19 cellular contexts compared by ENCODE assay signal in genomic region chr2:120302301-120302700, GRCh38. TPM values are rescaled to one million over a fixed set of nuclear protein-coding genes. Genes with fewer than 3 reads are reported as not detected.
DNase-seq lines count a peak whose midpoint lies in the region; ATAC-seq, FAIRE-seq and TF ChIP-seq lines count a peak whose summit lies in the region.
"Had no signal": no experiment of that assay in that cellular context is flagged by ENCODE, and none has a peak within 500 bp of the region (broad histone marks: within the 10 kb centered on the region; RNA-seq: fewer than 3 reads in every experiment).

No MANE protein-coding gene starts in this region.

- peaks cover 17% of the 10 kb centered on the region for H3K36me3 Mint-ChIP-seq in activated naive CD8-positive, alpha-beta T cell treated with anti-CD3 and anti-CD28 coated beads, Interleukin-2, amount 10 ng/mL, durations not matched to agents 7 days and 5 days
- peaks cover 2% of the 10 kb centered on the region for H3K36me3 Mint-ChIP-seq in activated naive CD8-positive, alpha-beta T cell treated with anti-CD3 and anti-CD28 coated beads for 36 hours
- H3K36me3 Mint-ChIP-seq in stimulated activated memory B cell treated with anti-CD40 and anti-IgM and Interleukin-4, amounts not matched to agents 10 μg/mL and 1 μg/mL and 100 μg/mL, for 72 hours = peaks cover 58% of the 10 kb centered on the region

- H3K36me3 ChIP-seq in kidney (ENCODE audit: control insufficient read depth in 1 of 2, insufficient read depth in 2 of 2, low read length in 2 of 2) = peaks cover 5 to 8% of the 10 kb centered on the region in 2 donors

- peaks cover 22% of the 10 kb centered on the region for H3K4me1 Mint-ChIP-seq in activated naive CD8-positive, alpha-beta T cell treated with anti-CD3 and anti-CD28 coated beads, Interleukin-2, amount 10 ng/mL, durations not matched to agents 7 days and 5 days
- H3K4me1 Mint-ChIP-seq in activated naive CD8-positive, alpha-beta T cell treated with anti-CD3 and anti-CD28 coated beads for 36 hours = peaks cover 3% of the 10 kb centered on the region
- H3K4me1 Mint-ChIP-seq in stimulated activated memory B cell treated with anti-CD40 and anti-IgM and Interleukin-4, amounts not matched to agents 10 μg/mL and 1 μg/mL and 100 μg/mL, for 72 hours = peaks cover 20% of the 10 kb centered on the region

- no peaks in the 10 kb centered on the region for H3K27me3 Mint-ChIP-seq in activated naive CD8-positive, alpha-beta T cell treated with anti-CD3 and anti-CD28 coated beads, Interleukin-2, amount 10 ng/mL, durations not matched to agents 7 days and 5 days
- H3K27me3 Mint-ChIP-seq in activated naive CD8-positive, alpha-beta T cell treated with anti-CD3 and anti-CD28 coated beads for 36 hours = no peaks in the 10 kb centered on the region
- H3K27me3 Mint-ChIP-seq in stimulated activated memory B cell treated with anti-CD40 and anti-IgM and Interleukin-4, amounts not matched to agents 10 μg/mL and 1 μg/mL and 100 μg/mL, for 72 hours = no peaks in the 10 kb centered on the region
- H3K27me3 Mint-ChIP-seq: CD4-positive, alpha-beta memory T cell had no signal

- no peak for ATAC-seq in activated naive CD8-positive, alpha-beta T cell treated with anti-CD3 and anti-CD28 coated beads, Interleukin-2, amount 10 ng/mL, durations not matched to agents 7 days and 5 days (ENCODE audit: low read depth)
- ATAC-seq in HG03520 (IDR thresholded peaks at IDR 0.05; ENCODE audit: unreplicated experiment) (peak; percentile 71), HG02759 (IDR thresholded peaks at IDR 0.05; ENCODE audit: unreplicated experiment) (no peak)
- peak; percentile 32 for ATAC-seq in stimulated activated memory B cell treated with anti-CD40 and anti-IgM and Interleukin-4, amounts not matched to agents 10 μg/mL and 1 μg/mL and 100 μg/mL, for 72 hours
- ATAC-seq: HCT116, K562, Panc1 had no signal

- H3K4me3 ChIP-seq in kidney (ENCODE audit: low read length in 2 of 2) = no peak overlapping the region
- H3K4me3 ChIP-seq: K562 had no signal

- H3K9ac ChIP-seq in kidney (ENCODE audit: low read length in 2 of 2) = no peak overlapping the region

- peak overlapping the region; percentile 77 for H3K27ac Mint-ChIP-seq in activated naive CD8-positive, alpha-beta T cell treated with anti-CD3 and anti-CD28 coated beads, Interleukin-2, amount 10 ng/mL, durations not matched to agents 7 days and 5 days
- no peak overlapping the region for H3K27ac Mint-ChIP-seq in activated naive CD8-positive, alpha-beta T cell treated with anti-CD3 and anti-CD28 coated beads for 36 hours
- peak overlapping the region; percentile 12 for H3K27ac Mint-ChIP-seq in stimulated activated memory B cell treated with anti-CD40 and anti-IgM and Interleukin-4, amounts not matched to agents 10 μg/mL and 1 μg/mL and 100 μg/mL, for 72 hours

- H3K9me3 ChIP-seq in kidney (ENCODE audit: control insufficient read depth in 1 of 2, low read length in 2 of 2) = no peaks in the 10 kb centered on the region

- H3K9me3 Mint-ChIP-seq in activated naive CD8-positive, alpha-beta T cell treated with anti-CD3 and anti-CD28 coated beads, Interleukin-2, amount 10 ng/mL, durations not matched to agents 7 days and 5 days = no peaks in the 10 kb centered on the region
- H3K9me3 Mint-ChIP-seq in activated naive CD8-positive, alpha-beta T cell treated with anti-CD3 and anti-CD28 coated beads for 36 hours = no peaks in the 10 kb centered on the region
- no peaks in the 10 kb centered on the region for H3K9me3 Mint-ChIP-seq in stimulated activated memory B cell treated with anti-CD40 and anti-IgM and Interleukin-4, amounts not matched to agents 10 μg/mL and 1 μg/mL and 100 μg/mL, for 72 hours
- H3K9me3 Mint-ChIP-seq: CD4-positive, alpha-beta memory T cell had no signal

- no peaks in the 10 kb centered on the region for H3K4me1 ChIP-seq in kidney (ENCODE audit: control insufficient read depth in 1 of 2, insufficient read depth in 1 of 2, low read depth in 1 of 2, low read length in 2 of 2)

- DNase-seq in activated naive CD8-positive, alpha-beta T cell treated with anti-CD3 and anti-CD28 coated beads, Interleukin-2, amount 10 ng/mL, durations not matched to agents 7 days and 5 days = no peak
- no peak for DNase-seq in activated naive CD8-positive, alpha-beta T cell treated with anti-CD3 and anti-CD28 coated beads for 36 hours
- DNase-seq in kidney = peak; percentile 32
- no peak for DNase-seq in epidermal melanocyte (ENCODE audit: insufficient read length, low spot score)
- DNase-seq: AML-193; Calu3; CD4-positive, alpha-beta memory T cell; GOT3; NCI-H1092 treated with DMSO at 0.1 percent for 48 hours; NCI-H146; NCI-H2029 treated with DMSO at 0.1 percent for 48 hours had no signal

- peak overlapping the region; percentile 52 for H3K4me3 Mint-ChIP-seq in activated naive CD8-positive, alpha-beta T cell treated with anti-CD3 and anti-CD28 coated beads, Interleukin-2, amount 10 ng/mL, durations not matched to agents 7 days and 5 days
- no peak overlapping the region for H3K4me3 Mint-ChIP-seq in activated naive CD8-positive, alpha-beta T cell treated with anti-CD3 and anti-CD28 coated beads for 36 hours
- H3K4me3 Mint-ChIP-seq in stimulated activated memory B cell treated with anti-CD40 and anti-IgM and Interleukin-4, amounts not matched to agents 10 μg/mL and 1 μg/mL and 100 μg/mL, for 72 hours = no peak overlapping the region
- H3K4me3 Mint-ChIP-seq: CD4-positive, alpha-beta memory T cell had no signal

- no peak overlapping the region for H3K27ac ChIP-seq in kidney (ENCODE audit: low read depth in 2 of 2, low read length in 2 of 2)

- POLR2A ChIA-PET in activated naive CD8-positive, alpha-beta T cell treated with anti-CD3 and anti-CD28 coated beads, Interleukin-2, amount 10 ng/mL, durations not matched to agents 7 days and 5 days (lab: Charles Lee) = interaction anchor here (1.4 to 1.5 kb wide), 2 partner anchors 50 to 70 kb away, joined by 6 to 7 read pairs; partner anchors contain the start of gene RALB

- intact Hi-C loops in kidney (cut with DNase I) = no loop called here

- FAIRE-seq in kidney (lab: Jason Lieb, UNC) = no peak
- FAIRE-seq: GM12891, K562 had no signal

- TF ChIP-seq CTCF in kidney (IDR thresholded peaks at IDR 0.05; ENCODE audit: borderline replicate concordance, extremely low read depth, insufficient read depth) = no peak

RNA-seq across cellular contexts. Expression of gene INHBB, which starts 43.6 kb away (rescaled TPM):
- not detected for total RNA-seq in activated naive CD8-positive, alpha-beta T cell treated with anti-CD3 and anti-CD28 coated beads, Interleukin-2, amount 10 ng/mL, durations not matched to agents 7 days and 5 days
- total RNA-seq in activated naive CD8-positive, alpha-beta T cell treated with anti-CD3 and anti-CD28 coated beads for 36 hours = not detected
- 3.7 TPM for total RNA-seq in kidney
- polyA plus RNA-seq in kidney (ENCODE audit: insufficient read depth, low read depth, low replicate concordance) = 0.49 TPM
- total RNA-seq: Calu3; CD4-positive, alpha-beta memory T cell; K562; SK-MEL-5 had no signal
- polyA plus RNA-seq: CD4-positive, alpha-beta memory T cell; K562 had no signal

RNA-seq across cellular contexts. Expression of gene RALB, which starts 49.6 kb away (rescaled TPM):
- 10 to 100 TPM; 45.7 to 50.4 TPM for total RNA-seq in activated naive CD8-positive, alpha-beta T cell treated with anti-CD3 and anti-CD28 coated beads, Interleukin-2, amount 10 ng/mL, durations not matched to agents 7 days and 5 days
- total RNA-seq in activated naive CD8-positive, alpha-beta T cell treated with anti-CD3 and anti-CD28 coated beads for 36 hours = 10 to 100 TPM; 16.6 to 16.7 TPM
- total RNA-seq in kidney = 64.5 TPM
- polyA plus RNA-seq in kidney (ENCODE audit: insufficient read depth, low read depth, low replicate concordance) = 58.5 TPM

Comparison
In these comparisons a context has a peak if more than half of its experiments do, and no peak if none do; other contexts are left out.
1. ATAC-seq: peak in HG03520 (single experiment) and stimulated activated memory B cell treated with anti-CD40 and anti-IgM and Interleukin-4, amounts not matched to agents 10 μg/mL and 1 μg/mL and 100 μg/mL, for 72 hours (single experiment); none in activated naive CD8-positive, alpha-beta T cell treated with anti-CD3 and anti-CD28 coated beads, Interleukin-2, amount 10 ng/mL, durations not matched to agents 7 days and 5 days (single experiment) and HG02759 (single experiment).